ENCODE assay signal across 8 cellular contexts in genomic region chr18:48929212-48929612, GRCh38. TPM values are rescaled to one million over a fixed set of nuclear protein-coding genes. Genes with fewer than 3 reads are reported as not detected.
DNase-seq lines count a peak whose midpoint lies in the region; ATAC-seq and TF ChIP-seq lines count a peak whose summit lies in the region.

No MANE protein-coding gene starts in this region.

- peaks cover 29 to 99% (median 98%) of the 10 kb centered on the region in 12 donors for H3K4me1 ChIP-seq in heart left ventricle
- peaks cover 98% of the 10 kb centered on the region for H3K4me1 ChIP-seq in upper lobe of right lung

- ATAC-seq in heart left ventricle (no peak), left ventricle myocardium superior (no peak), memory B cell (ENCODE audit: low read depth) (no peak), upper lobe of right lung (no peak)

- H3K27me3 Mint-ChIP-seq in memory B cell = no peaks in the 10 kb centered on the region

- H3K27me3 ChIP-seq in heart left ventricle (no peaks in the 10 kb centered on the region), upper lobe of right lung (no peaks in the 10 kb centered on the region)

- no peak for TF ChIP-seq POLR2A in heart left ventricle (IDR thresholded peaks at IDR 0.05)

- intact Hi-C loops in heart left ventricle (cut with DNase I) (loop anchor here in 1 of 10 donors (10.0 kb wide), 1 partner anchor 254 kb away; no protein-coding TSS in a partner anchor), left ventricle myocardium superior (cut with micrococcal nuclease) (no loop called here), upper lobe of right lung (cut with DNase I) (no loop called here)

- TF ChIP-seq CTCF in heart left ventricle (IDR thresholded peaks at IDR 0.05) (no peak), upper lobe of right lung (IDR thresholded peaks at IDR 0.05) (no peak), GM13976 (IDR thresholded peaks at IDR 0.05; ENCODE audit: borderline replicate concordance, control extremely low read depth, extremely low read depth, insufficient read depth, missing control alignments) (no peak)

- DNase-seq in heart left ventricle (no peak), left ventricle myocardium superior (no peak), memory B cell (ENCODE audit: low spot score in 2 of 2) (no peak), upper lobe of right lung (peak; percentile 57), 8988T (no peak), GM13976 (ENCODE audit: low spot score) (no peak)
- DNase-seq in activated CD4-positive, CD25-positive, alpha-beta regulatory T cell treated with anti-CD3 and anti-CD28 coated beads, Interleukin-2, amount 50 U/mL, for 72 hours = no peak

- H3K36me3 Mint-ChIP-seq in memory B cell = no peaks in the 10 kb centered on the region

- in situ Hi-C loops in GM13976 (cut with MboI; ENCODE audit: low sequenced_read_pairs, unreplicated experiment) = no loop called here

- H3K27ac Mint-ChIP-seq in memory B cell = peak overlapping the region; percentile 94

- no peaks in the 10 kb centered on the region for H3K9me3 Mint-ChIP-seq in memory B cell

- peak overlapping the region; percentile 39 for H3K4me3 Mint-ChIP-seq in memory B cell

- peak overlapping the region; percentile 10 to 85 (median 51) for H3K27ac ChIP-seq in heart left ventricle
- H3K27ac ChIP-seq in angular gyrus (ENCODE audit: low read depth, low read length) = peak overlapping the region; percentile 26
- H3K27ac ChIP-seq in upper lobe of right lung = peak overlapping the region; percentile 77

- WGBS in heart left ventricle, 4 donors = 33 to 55% (median 38%) methylated on average over 2 of the region's 2 CpGs

- H3K4me3 ChIP-seq in heart left ventricle (peak overlapping the region in 3 of 12 donors; percentile 8 to 29 (median 11)), upper lobe of right lung (peak overlapping the region; percentile 1)

- H3K9me3 ChIP-seq in heart left ventricle = no peaks in the 10 kb centered on the region
- H3K9me3 ChIP-seq in upper lobe of right lung = no peaks in the 10 kb centered on the region

- peaks cover 62% of the 10 kb centered on the region for H3K4me1 Mint-ChIP-seq in memory B cell

- H3K36me3 ChIP-seq in heart left ventricle = no peaks in the 10 kb centered on the region
- H3K36me3 ChIP-seq in upper lobe of right lung = no peaks in the 10 kb centered on the region

RNA-seq across cellular contexts. Expression of gene SMAD7, which starts 21.6 kb away (rescaled TPM):
- total RNA-seq in heart left ventricle (10 to 100 TPM; 16.3 to 32.0 (median 19.9) TPM), left ventricle myocardium superior (13.8 TPM), upper lobe of right lung (68.9 TPM)
- 10 to 100 TPM in 1 of 2 donors, 1 to 10 TPM in 1; 9.1 to 21.2 TPM for polyA plus RNA-seq in heart left ventricle

Comparison
In these comparisons a context has a peak if more than half of its experiments do, and no peak if none do; other contexts are left out.
1. H3K27ac ChIP-seq: peak in every context shown above with its lines; median percentile 77 in upper lobe of right lung; 51 in heart left ventricle; 26 in angular gyrus.